Comparison of ENCODE assay signal across 24 cellular contexts in the genomic region with DNA sequence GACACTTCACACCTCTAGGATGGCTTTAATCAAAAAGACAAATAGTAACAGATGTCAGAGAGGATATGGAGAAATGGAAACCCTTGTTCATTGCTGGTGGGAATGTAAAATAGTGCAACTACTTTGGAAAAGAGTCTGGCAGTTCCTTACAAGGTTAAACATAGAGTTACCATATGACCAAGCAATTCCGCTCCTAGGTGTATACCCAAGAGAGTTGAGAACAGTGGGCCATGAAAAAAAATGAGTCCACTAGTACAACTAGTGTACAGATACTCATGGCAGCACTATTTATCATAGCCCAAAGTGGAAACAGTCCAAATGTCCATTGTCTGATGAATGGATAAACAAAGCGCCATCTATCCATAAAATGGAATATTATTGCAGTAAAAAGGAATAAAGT. TPM values are rescaled to one million over a fixed set of nuclear protein-coding genes. Genes with fewer than 3 reads are reported as not detected.
A peak's percentile ranks its signal among the peaks of the same experiment; 100 is the strongest.
DNase-seq lines count a peak whose midpoint lies in the region; ATAC-seq and TF ChIP-seq lines count a peak whose summit lies in the region.
"Had no signal": no experiment of that assay in that cellular context is flagged by ENCODE, and none has a peak within 500 bp of the region (broad histone marks: within the 10 kb centered on the region; RNA-seq: fewer than 3 reads in every experiment).

No MANE protein-coding gene starts in this region.

- no peaks in the 10 kb centered on the region for H4K20me1 ChIP-seq in SK-N-SH (ENCODE audit: insufficient read depth)

- H3K4me2 ChIP-seq in SK-N-SH: no peak overlapping the region
- H3K4me2 ChIP-seq: A549; BLaER1 treated with 17β-estradiol and CSF1 and Interleukin-3, amounts not matched to agents 10 nM and 100 nM; GM23338 had no signal

- WGBS in SK-N-SH (ENCODE audit: low lambda C conversion rate): 92% methylated on average over 2 of the region's 2 CpGs

- H3F3A ChIP-seq in SK-N-SH (replicated peaks; ENCODE audit: insufficient read depth): peaks cover 9% of the 10 kb centered on the region

- TF ChIP-seq RAD21 in SK-N-SH (IDR thresholded peaks at IDR 0.05; ENCODE audit: low read length): no peak

- H3K27ac ChIP-seq in SK-N-SH (ENCODE audit: low read depth in 2 of 2, low read length in 1 of 2): no peak overlapping the region
- no peak overlapping the region for H3K27ac ChIP-seq in HEK293 (ENCODE audit: extremely low read depth, low read depth, low read length)
- H3K27ac ChIP-seq: A549; BLaER1 treated with 17β-estradiol and CSF1 and Interleukin-3, amounts not matched to agents 10 nM and 100 nM had no signal

- no peak for ATAC-seq in SK-N-SH treated with all-trans-retinoic acid at 6 μM for 48 hours
- ATAC-seq: A549, GM12878, GM23338, HCT116 had no signal

- no peak for TF ChIP-seq CTCF in SK-N-SH (IDR thresholded peaks at IDR 0.05)
- no peak for TF ChIP-seq CTCF in HEK293 (tag by site-specific recombination; IDR thresholded peaks at IDR 0.05)

- CTCF ChIA-PET in SK-N-SH (lab: Yijun Ruan, JAX) (interaction anchor here (2.4 kb wide), 1 partner anchor 24 kb away, joined by 6 read pairs; no protein-coding TSS in a partner anchor), HEK293 (lab: Yijun Ruan, JAX) (no interaction called here)

- H3K36me3 ChIP-seq in SK-N-SH (replicated peaks in 1 of 2; ENCODE audit: control insufficient read depth in 1 of 2, insufficient read depth in 2 of 2, low read length in 1 of 2) (peaks cover 4 to 40% of the 10 kb centered on the region in 2 experiments), HEK293 (ENCODE audit: control insufficient read depth in 2 of 2, insufficient read depth in 1 of 2, low read length in 2 of 2) (peaks cover 14 to 52% of the 10 kb centered on the region in 2 experiments)

- H3K4me1 ChIP-seq in SK-N-SH (ENCODE audit: control insufficient read depth in 1 of 2, insufficient read depth in 2 of 2, low read depth in 1 of 2, low read length in 1 of 2): no peaks in the 10 kb centered on the region; a peak in 1 of 4 replicates
- no peaks in the 10 kb centered on the region for H3K4me1 ChIP-seq in HEK293 (ENCODE audit: control insufficient read depth, insufficient read depth, low read length)
- H3K4me1 ChIP-seq: A549, BE2C, Caco-2 had no signal

- H3K9ac ChIP-seq in SK-N-SH: no peak overlapping the region
- H3K9ac ChIP-seq: BLaER1 treated with 17β-estradiol and CSF1 and Interleukin-3, amounts not matched to agents 10 nM and 100 nM had no signal

- H3K9me3 ChIP-seq in SK-N-SH (peaks cover 14% of the 10 kb centered on the region; the same call in 1 of the 2 replicates), HEK293 (ENCODE audit: control insufficient read depth, insufficient read depth, low read depth, low read length) (no peaks in the 10 kb centered on the region; the same call in none of the 2 replicates)
- H3K9me3 ChIP-seq: BE2C, Caco-2 had no signal

- DNase-seq in SK-N-SH (no peak), epidermal melanocyte (ENCODE audit: insufficient read length, low spot score) (peak; percentile 1), erythroblast (lab: John Stamatoyannopoulos, UW) (no peak), hypothalamus (lab: John Stamatoyannopoulos, UW) (no peak)
- DNase-seq: 8988T; ACHN; AML-193; BE2C; CD4-positive, alpha-beta memory T cell; DMS 273 treated with DMSO at 0.1 percent for 48 hours; DMS79; EL; GDM1; H9; HFFc6 had no signal

- H3K79me2 ChIP-seq in SK-N-SH (ENCODE audit: insufficient read depth): peaks cover 4% of the 10 kb centered on the region; the same call in 1 of the 2 replicates

- H3K4me3 ChIP-seq in SK-N-SH (ENCODE audit: low read depth in 2 of 2, low read length in 1 of 2) (no peak overlapping the region), HEK293 (ENCODE audit: low read depth, low read length) (no peak overlapping the region)
- H3K4me3 ChIP-seq: A549; BLaER1 treated with 17β-estradiol and CSF1 and Interleukin-3, amounts not matched to agents 10 nM and 100 nM; GM12878; GM23338 had no signal

- H3K9me2 ChIP-seq in SK-N-SH: no peaks in the 10 kb centered on the region

- no peaks in the 10 kb centered on the region for H3K27me3 ChIP-seq in SK-N-SH (ENCODE audit: insufficient read depth)
- H3K27me3 ChIP-seq: BE2C; BLaER1 treated with 17β-estradiol and CSF1 and Interleukin-3, amounts not matched to agents 10 nM and 100 nM had no signal

- no peak overlapping the region for H2AFZ ChIP-seq in SK-N-SH (ENCODE audit: low read depth)
- H2AFZ ChIP-seq: GM23338 had no signal

- TF ChIP-seq EP300 in SK-N-SH (IDR thresholded peaks at IDR 0.05; ENCODE audit: borderline replicate concordance in 1 of 2, low read depth in 1 of 2, low read length in 1 of 2): no peak

- POLR2A ChIA-PET in SK-N-SH (lab: Yijun Ruan, JAX) (no interaction called here), HEK293 (lab: Yijun Ruan, JAX) (no interaction called here)

- no peak for TF ChIP-seq POLR2A in erythroblast (IDR thresholded peaks at IDR 0.05; ENCODE audit: low read length)

TF ChIP-seq in SK-N-SH treated with all-trans-retinoic acid at 6 μM for 48 hours, 23 proteins besides CTCF, POLR2A, EP300 and RAD21:
- TF ChIP-seq ZFP30 (CRISPR knock-in tag; IDR thresholded peaks at IDR 0.05) (no peak), ZNF8 (CRISPR knock-in tag; IDR thresholded peaks at IDR 0.05) (peak; percentile 74)
TF ChIP-seq in SK-N-SH treated with all-trans-retinoic acid at 6 μM for 48 hours: peak in this region for 1.

TF ChIP-seq in SK-N-SH, 30 proteins besides CTCF, POLR2A, EP300 and RAD21 (continues in another document):
- TF ChIP-seq SMC3 (IDR thresholded peaks at IDR 0.05; ENCODE audit: low read depth, low read length) (no peak), PBX3 (IDR thresholded peaks at IDR 0.05) (no peak), TEAD4 (IDR thresholded peaks at IDR 0.05; ENCODE audit: borderline replicate concordance, insufficient read depth) (no peak), GABPA (IDR thresholded peaks at IDR 0.05; ENCODE audit: low read depth) (no peak), JUND (IDR thresholded peaks at IDR 0.05) (no peak), NFIC (IDR thresholded peaks at IDR 0.05; ENCODE audit: borderline replicate concordance) (no peak), ZBTB33 (IDR thresholded peaks at IDR 0.05; ENCODE audit: borderline replicate concordance, low read depth) (no peak)

TF ChIP-seq in HEK293, 187 proteins besides CTCF, POLR2A, EP300 and RAD21:
- TF ChIP-seq ZNF140 (tag by site-specific recombination; IDR thresholded peaks at IDR 0.05): peak; percentile 96
- TF ChIP-seq MYNN (tag by site-specific recombination; IDR thresholded peaks at IDR 0.05; ENCODE audit: borderline replicate concordance): no peak

RNA-seq across cellular contexts. Expression of gene OR1D5, which starts 39.1 kb away (rescaled TPM):
- not detected in 2 replicates for polyA plus RNA-seq in SK-N-SH (2012; rRNA removed)
- not detected in 2 replicates for polyA plus RNA-seq in SK-N-SH (2012; cell fraction: cytosol; rRNA removed)
- not detected in 2 replicates for polyA plus RNA-seq in SK-N-SH (2012; cell fraction: nucleus; rRNA removed)
- polyA plus RNA-seq: A549; CD14-positive monocyte; CD4-positive, alpha-beta memory T cell; GM12878; GM23338 had no signal
